31 cellular contexts compared by ENCODE assay signal in the genomic region with DNA sequence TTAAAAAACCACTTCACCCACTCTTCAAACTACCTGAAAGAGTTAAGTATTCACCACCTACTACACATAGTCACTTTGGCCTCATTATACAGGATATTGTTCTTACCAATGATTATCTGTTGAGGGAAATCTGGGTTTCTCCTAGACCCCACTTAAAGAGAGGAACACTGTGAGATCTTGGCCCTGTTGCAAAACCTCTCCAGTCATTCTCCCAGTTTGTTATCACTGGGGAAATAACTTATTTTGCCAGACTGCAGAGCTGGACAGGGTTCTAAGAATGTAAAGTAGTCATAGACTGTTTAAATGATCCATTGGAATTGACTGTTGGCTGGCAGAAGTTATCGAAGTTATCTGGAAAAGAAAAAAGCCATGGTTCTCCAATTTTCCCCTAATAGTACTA.
A peak's percentile ranks its signal among the peaks of the same experiment; 100 is the strongest.
DNase-seq lines count a peak whose midpoint lies in the region; ATAC-seq and TF ChIP-seq lines count a peak whose summit lies in the region.
"Had no signal": no experiment of that assay in that cellular context is flagged by ENCODE, and none has a peak within 500 bp of the region (broad histone marks: within the 10 kb centered on the region; RNA-seq: fewer than 3 reads in every experiment).

No MANE protein-coding gene starts in this region.

- H2BK120ac ChIP-seq in neuronal stem cell (ENCODE audit: low read depth, low read length), result no peak overlapping the region

- no peak overlapping the region for H2AK5ac ChIP-seq in neuronal stem cell (ENCODE audit: low read depth, low read length)

- no peaks in the 10 kb centered on the region for H3F3A ChIP-seq in PC-9 (ENCODE audit: insufficient read depth, low read depth)

- CTCF ChIA-PET in PC-9 (lab: Charles Lee), result no interaction called here

- H3K4me1 ChIP-seq in PC-9 (replicated peaks; ENCODE audit: insufficient read depth) (no peaks in the 10 kb centered on the region), neuronal stem cell (ENCODE audit: control insufficient read depth in 2 of 2, insufficient read depth in 1 of 2, low read depth in 1 of 2, low read length in 2 of 2) (no peaks in the 10 kb centered on the region), HAP-1 (no peaks in the 10 kb centered on the region)
- H3K4me1 ChIP-seq: adrenal gland; BLaER1 treated with 17β-estradiol and CSF1 and Interleukin-3, amounts not matched to agents 10 nM and 100 nM; testis; uterus had no signal

- no peak overlapping the region for H3K4me3 ChIP-seq in PC-9
- no peak overlapping the region for H3K4me3 ChIP-seq in choroid plexus epithelial cell (ENCODE audit: low read depth, low read length)
- H3K4me3 ChIP-seq in neuronal stem cell (ENCODE audit: low read length in 2 of 2), result no peak overlapping the region
- H3K4me3 ChIP-seq in HAP-1, result no peak overlapping the region
- H3K4me3 ChIP-seq: adrenal gland; BLaER1 treated with 17β-estradiol and CSF1 and Interleukin-3, amounts not matched to agents 10 nM and 100 nM; cardiac muscle cell; GM12878; heart left ventricle; testis; uterus had no signal

- TF ChIP-seq CTCF in PC-9 (conservative IDR thresholded peaks at IDR 0.05) (no peak), choroid plexus epithelial cell (conservative IDR thresholded peaks at IDR 0.05; ENCODE audit: low read depth, low read length) (no peak)

- H3K27ac ChIP-seq in PC-9 (no peak overlapping the region), neuronal stem cell (replicated peaks; ENCODE audit: low read length) (no peak overlapping the region)
- H3K27ac ChIP-seq: adrenal gland; BLaER1 treated with 17β-estradiol and CSF1 and Interleukin-3, amounts not matched to agents 10 nM and 100 nM; cardiac muscle cell; heart left ventricle; RWPE1; testis; uterus had no signal

- H3K27me3 ChIP-seq in PC-9 (ENCODE audit: insufficient read depth, low read depth) (no peaks in the 10 kb centered on the region), neuronal stem cell (ENCODE audit: control insufficient read depth in 3 of 3, insufficient read depth in 3 of 3, low read depth in 1 of 3, low read length in 3 of 3) (no peaks in the 10 kb centered on the region), HAP-1 (ENCODE audit: low read depth) (no peaks in the 10 kb centered on the region)
- H3K27me3 ChIP-seq: adrenal gland; BLaER1 treated with 17β-estradiol and CSF1 and Interleukin-3, amounts not matched to agents 10 nM and 100 nM; cardiac muscle cell; heart left ventricle; testis; uterus had no signal

- intact Hi-C loops in PC-9 (cut with micrococcal nuclease; ENCODE audit: unreplicated experiment), result no loop called here

- no TSS peak for BruUV-seq in PC-9 (replicated peaks; lab: Mats Ljungman, UMichigan)

- H2AFZ ChIP-seq in PC-9, result 0 out of 2 replicates have a peak overlapping the region, but pooled peaks have one; percentile 23
- H2AFZ ChIP-seq in neuronal stem cell (ENCODE audit: low read length), result peak overlapping the region; percentile 11

- in situ Hi-C loops in HAP-1 (cut with MboI; ENCODE audit: low sequenced_read_pairs), result no loop called here

- no peak overlapping the region for H3K4ac ChIP-seq in neuronal stem cell (ENCODE audit: low read length)

- DNase-seq in EH (ENCODE audit: low read depth) (peak; percentile 23), PC-9 (no peak), choroid plexus epithelial cell (ENCODE audit: low read depth) (peak; percentile 69), neuronal stem cell (ENCODE audit: low spot score) (no peak), HAP-1 (ENCODE audit: low spot score in 2 of 2) (no peak), DMS53 treated with DMSO at 0.1 percent for 48 hours (lab: John Stamatoyannopoulos, UW; ENCODE audit: unreplicated experiment) (no peak)
- DNase-seq: activated CD4-positive, alpha-beta T cell treated with anti-CD3 and anti-CD28 coated beads for 48 hours; activated T-cell treated with anti-CD3 and anti-CD28 coated beads, Interleukin-2, amount 50 U/mL, for 4 hours; adrenal gland; COR-L47; endodermal cell; H7; heart left ventricle; KBM-7; left cardiac atrium; NCI-H1436 treated with DMSO at 0.1 percent for 48 hours; NCI-H510A treated with DMSO at 0.1 percent for 48 hours; NK-92 treated with Interleukin-12 subunit alpha and Interleukin-12 subunit beta, amount 100 ng/mL, for 24 hours; occipital lobe; retina; stimulated activated CD4-positive, alpha-beta T cell treated with anti-CD3 and anti-CD28 coated beads, Interleukin-4, amount 100 ng/mL, for 24 hours; stimulated activated naive CD4-positive, alpha-beta T cell treated with Interleukin-2 at 50 U/mL for 16 hours; T-helper 17 cell; testis; uterus had no signal

- H4K91ac ChIP-seq in neuronal stem cell (ENCODE audit: low read depth, low read length, poor library complexity), result no peak overlapping the region

- H3K9me2 ChIP-seq in PC-9 (ENCODE audit: insufficient read depth), result 0 out of 2 replicates have a peak, but pooled peaks cover 5% of the 10 kb centered on the region

- no peak overlapping the region for H3K18ac ChIP-seq in neuronal stem cell (ENCODE audit: low read length)

- no peaks in the 10 kb centered on the region for H3K36me3 ChIP-seq in PC-9 (ENCODE audit: low read depth)
- no peaks in the 10 kb centered on the region for H3K36me3 ChIP-seq in neuronal stem cell (replicated peaks in 1 of 2; ENCODE audit: control insufficient read depth in 2 of 2, insufficient read depth in 2 of 2, low read length in 2 of 2)
- no peaks in the 10 kb centered on the region for H3K36me3 ChIP-seq in HAP-1 (replicated peaks)
- H3K36me3 ChIP-seq: adrenal gland; BLaER1 treated with 17β-estradiol and CSF1 and Interleukin-3, amounts not matched to agents 10 nM and 100 nM; cardiac muscle cell; heart left ventricle; uterus had no signal

- H3K79me1 ChIP-seq in neuronal stem cell (ENCODE audit: low read depth, low read length), result no peaks in the 10 kb centered on the region

- no peaks in the 10 kb centered on the region for H4K20me1 ChIP-seq in PC-9 (ENCODE audit: insufficient read depth)
- H4K20me1 ChIP-seq: BLaER1 treated with 17β-estradiol and CSF1 and Interleukin-3, amounts not matched to agents 10 nM and 100 nM had no signal

- no peak overlapping the region for H3K23ac ChIP-seq in neuronal stem cell (ENCODE audit: low read depth, low read length, poor library complexity)

- no peak overlapping the region for H3K14ac ChIP-seq in neuronal stem cell (ENCODE audit: low read length)

- no peaks in the 10 kb centered on the region for H3K9me3 ChIP-seq in PC-9 (ENCODE audit: insufficient read depth, low read depth)
- peaks cover 0 to 1% of the 10 kb centered on the region in 2 donors for H3K9me3 ChIP-seq in neuronal stem cell (replicated peaks in 1 of 2; ENCODE audit: control insufficient read depth in 2 of 2, insufficient read depth in 1 of 2, low read depth in 1 of 2, low read length in 2 of 2)
- H3K9me3 ChIP-seq in HAP-1, result no peaks in the 10 kb centered on the region
- H3K9me3 ChIP-seq: adrenal gland; BLaER1 treated with 17β-estradiol and CSF1 and Interleukin-3, amounts not matched to agents 10 nM and 100 nM; heart left ventricle; testis; uterus had no signal

- no peak overlapping the region for H2BK15ac ChIP-seq in neuronal stem cell (ENCODE audit: low read length)

- H3K4me2 ChIP-seq in PC-9 (no peak overlapping the region), neuronal stem cell (ENCODE audit: insufficient read depth, low read length, poor library complexity, severe bottlenecking) (no peak overlapping the region)
- H3K4me2 ChIP-seq: BLaER1 treated with 17β-estradiol and CSF1 and Interleukin-3, amounts not matched to agents 10 nM and 100 nM had no signal

- ATAC-seq in HG02970 (IDR thresholded peaks at IDR 0.05; ENCODE audit: low FRiP score, unreplicated experiment), result no peak
- ATAC-seq in GM21786 (IDR thresholded peaks at IDR 0.05; ENCODE audit: unreplicated experiment), result no peak
- ATAC-seq: activated T-cell treated with anti-CD3 and anti-CD28 coated beads, Interleukin-2, amount 50 U/mL, for 4 hours; GM12878; heart left ventricle; left cardiac atrium; T-helper 17 cell had no signal

- H2BK5ac ChIP-seq in neuronal stem cell (ENCODE audit: low read length), result no peak overlapping the region

- no peak overlapping the region for H4K8ac ChIP-seq in neuronal stem cell (ENCODE audit: low read depth, low read length)

- no peak overlapping the region for H3K9ac ChIP-seq in neuronal stem cell (ENCODE audit: low read depth, low read length, poor library complexity)
- H3K9ac ChIP-seq: BLaER1 treated with 17β-estradiol and CSF1 and Interleukin-3, amounts not matched to agents 10 nM and 100 nM had no signal

- no peak overlapping the region for H2BK12ac ChIP-seq in neuronal stem cell (ENCODE audit: low read length)

- WGBS in neuronal stem cell (ENCODE audit: extremely low coverage in 2 of 2, insufficient read length in 2 of 2, insufficient replicate concordance in 1 of 2), 2 donors, result no CpG with 5 or more reads among the region's 1 CpG

- POLR2A ChIA-PET in PC-9 (lab: Charles Lee; ENCODE audit: unreplicated experiment), result interaction anchor here (0.6 kb wide), 1 partner anchor 410 kb away, joined by 5 read pairs; no protein-coding TSS in a partner anchor

- no peaks in the 10 kb centered on the region for H3K79me2 ChIP-seq in PC-9 (ENCODE audit: low read depth)

Comparison
In these comparisons a context has a peak if more than half of its experiments do, and no peak if none do; other contexts are left out.
1. DNase-seq: peak in EH (single experiment) and choroid plexus epithelial cell (single experiment); none in PC-9 (0 of 2), neuronal stem cell (single experiment), HAP-1 (0 of 2) and DMS53 treated with DMSO at 0.1 percent for 48 hours (single experiment).